Comparison of ENCODE assay signal across 24 cellular contexts in the genomic region with DNA sequence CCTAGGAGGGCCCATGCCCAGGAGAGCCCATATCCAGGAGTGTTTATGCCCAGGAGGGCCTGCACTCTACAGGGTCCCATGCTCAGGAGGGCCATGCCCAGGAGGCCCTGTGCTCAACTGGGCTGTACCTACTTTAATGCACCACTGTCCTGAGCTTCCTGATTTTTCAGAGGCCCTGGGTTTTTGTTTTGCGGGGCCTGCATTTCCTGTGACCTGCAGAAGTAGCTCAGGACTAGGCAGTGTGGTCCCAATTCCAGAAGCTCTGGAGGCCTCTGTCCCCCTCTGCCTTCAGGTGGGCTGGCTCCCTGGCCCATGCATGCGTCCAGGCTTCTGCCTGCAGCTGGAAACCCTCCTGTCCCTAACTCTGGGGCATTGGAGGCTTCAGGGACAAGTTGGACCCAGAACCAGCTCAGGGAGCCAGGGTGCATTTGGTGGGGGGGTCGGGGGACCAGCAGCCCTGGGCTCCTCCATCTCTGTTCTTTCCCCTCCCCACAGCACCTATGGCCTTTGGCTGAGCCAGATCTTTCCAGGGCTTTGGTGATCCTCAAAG. TPM values are rescaled to one million over a fixed set of nuclear protein-coding genes. Genes with fewer than 3 reads are reported as not detected.
"Had no signal": no experiment of that assay in that cellular context is flagged by ENCODE, and none has a peak within 500 bp of the region (broad histone marks: within the 10 kb centered on the region; RNA-seq: fewer than 3 reads in every experiment).

No MANE protein-coding gene starts in this region.

- ATAC-seq: activated naive CD8-positive, alpha-beta T cell treated with anti-CD3 and anti-CD28 coated beads, Interleukin-2, amount 50 U/mL, for 24 hours; activated T-helper 17 cell treated with anti-CD3 and anti-CD28 coated beads, Interleukin-2, amount 50 U/mL, for 72 hours; foreskin keratinocyte; left ventricle myocardium superior; naive thymus-derived CD8-positive, alpha-beta T cell; WTC11 had no signal

- DNase-seq: activated CD4-positive, alpha-beta memory T cell treated with anti-CD3 and anti-CD28 coated beads for 36 hours; activated CD4-positive, alpha-beta T cell treated with anti-CD3 and anti-CD28 coated beads for 4 hours; activated naive CD4-positive, alpha-beta T cell treated with anti-CD3 and anti-CD28 coated beads, Interleukin-2, amount 10 ng/mL, durations not matched to agents 7 days and 5 days; activated naive CD8-positive, alpha-beta T cell treated with anti-CD3 and anti-CD28 coated beads, Interleukin-2, amount 50 U/mL, for 24 hours; activated T-cell treated with anti-CD3 and anti-CD28 coated beads for 4 hours; anterior cingulate cortex; brain microvascular endothelial cell; colonic mucosa; foreskin keratinocyte; glutamatergic neuron; hippocampal formation; stimulated activated naive CD4-positive, alpha-beta T cell; substantia nigra had no signal

- H3K9me3 ChIP-seq: colonic mucosa, pancreas, vagina had no signal

- H3K4me1 ChIP-seq: colonic mucosa, foreskin keratinocyte, pancreas, vagina had no signal

- H3K27ac ChIP-seq: brain microvascular endothelial cell, colonic mucosa, foreskin keratinocyte, pancreas, vagina had no signal

- H3K27me3 ChIP-seq: brain microvascular endothelial cell, colonic mucosa, foreskin keratinocyte, pancreas, tibial nerve, vagina had no signal

- H3K4me3 ChIP-seq: colonic mucosa, pancreas, tibial nerve, vagina had no signal

- H3K36me3 ChIP-seq: brain microvascular endothelial cell, colonic mucosa, pancreas, tibial nerve, vagina had no signal

RNA-seq across cellular contexts. Expression of gene GPR35, which starts 10.8 kb away (rescaled TPM):
- total RNA-seq: epithelial cell of proximal tubule had no signal
- polyA plus RNA-seq: fibroblast of lung had no signal

RNA-seq across cellular contexts. Expression of gene AQP12B, which starts 46.6 kb away (rescaled TPM):
- total RNA-seq: activated CD4-positive, alpha-beta memory T cell treated with anti-CD3 and anti-CD28 coated beads for 36 hours; activated T-helper 17 cell treated with anti-CD3 and anti-CD28 coated beads, Interleukin-2, amount 50 U/mL, for 72 hours; epithelial cell of proximal tubule; fibroblast of lung; foreskin keratinocyte; left ventricle myocardium superior; mucosa of gallbladder; naive thymus-derived CD8-positive, alpha-beta T cell; vagina; WTC11 had no signal
- polyA plus RNA-seq: fibroblast of lung; foreskin keratinocyte; keratinocyte; naive thymus-derived CD8-positive, alpha-beta T cell had no signal

RNA-seq across cellular contexts. Expression of gene AQP12A, which starts 55.6 kb away (rescaled TPM):
- total RNA-seq: activated CD4-positive, alpha-beta memory T cell treated with anti-CD3 and anti-CD28 coated beads for 36 hours; activated T-helper 17 cell treated with anti-CD3 and anti-CD28 coated beads, Interleukin-2, amount 50 U/mL, for 72 hours; epithelial cell of proximal tubule; fibroblast of lung; foreskin keratinocyte; left ventricle myocardium superior; mucosa of gallbladder; naive thymus-derived CD8-positive, alpha-beta T cell; vagina; WTC11 had no signal
- polyA plus RNA-seq: fibroblast of lung; foreskin keratinocyte; keratinocyte; naive thymus-derived CD8-positive, alpha-beta T cell had no signal
